18 cellular contexts compared by ENCODE assay signal in genomic region chr11:4643084-4643483, GRCh38. TPM values are rescaled to one million over a fixed set of nuclear protein-coding genes. Genes with fewer than 3 reads are reported as not detected.
DNase-seq lines count a peak whose midpoint lies in the region; ATAC-seq and TF ChIP-seq lines count a peak whose summit lies in the region.
"Had no signal": no experiment of that assay in that cellular context is flagged by ENCODE, and none has a peak within 500 bp of the region (broad histone marks: within the 10 kb centered on the region; RNA-seq: fewer than 3 reads in every experiment).

No MANE protein-coding gene starts in this region.

- peak overlapping the region; percentile 89 for H3K27ac ChIP-seq in left ventricle myocardium inferior (replicated peaks)
- peak overlapping the region in 3 of 4 donors; percentile 41 to 59 (median 56) for H3K27ac ChIP-seq in gastrocnemius medialis
- no peak overlapping the region for H3K27ac ChIP-seq in spleen

- DNase-seq in BE2C, result peak; percentile 9
- peak; percentile 11 for DNase-seq in adipocyte (ENCODE audit: low read depth)
- peak; percentile 43 for DNase-seq in left ventricle myocardium inferior
- no peak for DNase-seq in gastrocnemius medialis
- no peak for DNase-seq in spleen
- no peak for DNase-seq in stimulated activated CD4-positive, alpha-beta T cell treated with anti-CD3 and anti-CD28 coated beads, Interleukin-4, amount 100 ng/mL, for 1 hour
- no peak for DNase-seq in HAP-1 (ENCODE audit: low spot score in 2 of 2)
- DNase-seq: C1 segment of cervical spinal cord, DND-41, GF-D8, KBM-7, NCI-H1436 treated with DMSO at 0.1 percent for 48 hours, NCI-H2107, NCI-H2227 treated with DMSO at 0.1 percent for 48 hours, NCI-H524, SHP77 had no signal

- H3K9ac ChIP-seq in adipocyte (ENCODE audit: low read length), result no peak overlapping the region

- peak; percentile 27 to 51 for ATAC-seq in gastrocnemius medialis

- no peaks in the 10 kb centered on the region for H3K36me3 ChIP-seq in BE2C
- no peaks in the 10 kb centered on the region for H3K36me3 ChIP-seq in adipocyte (ENCODE audit: control insufficient read depth, insufficient read depth, low read length, severe bottlenecking)
- H3K36me3 ChIP-seq in left ventricle myocardium inferior, result no peaks in the 10 kb centered on the region
- no peaks in the 10 kb centered on the region for H3K36me3 ChIP-seq in gastrocnemius medialis
- H3K36me3 ChIP-seq in spleen, result no peaks in the 10 kb centered on the region
- H3K36me3 ChIP-seq in HAP-1 (replicated peaks), result no peaks in the 10 kb centered on the region

- no peaks in the 10 kb centered on the region for H3K27me3 ChIP-seq in BE2C
- H3K27me3 ChIP-seq in adipocyte (replicated peaks; ENCODE audit: control insufficient read depth, insufficient read depth, low read length), result peaks cover 34% of the 10 kb centered on the region
- H3K27me3 ChIP-seq in left ventricle myocardium inferior (ENCODE audit: low read depth), result no peaks in the 10 kb centered on the region
- no peaks in the 10 kb centered on the region for H3K27me3 ChIP-seq in gastrocnemius medialis
- H3K27me3 ChIP-seq in spleen (replicated peaks in 1 of 7), result peaks cover 0 to 17% (median 0%) of the 10 kb centered on the region in 7 donors
- no peaks in the 10 kb centered on the region for H3K27me3 ChIP-seq in HAP-1 (ENCODE audit: low read depth)

- no peak for TF ChIP-seq CTCF in BE2C (IDR thresholded peaks at IDR 0.05; ENCODE audit: low read depth, low read length)
- no peak for TF ChIP-seq CTCF in left ventricle myocardium inferior (IDR thresholded peaks at IDR 0.05; ENCODE audit: borderline replicate concordance)
- TF ChIP-seq CTCF in gastrocnemius medialis (IDR thresholded peaks at IDR 0.05 in 4 of 5, conservative IDR thresholded peaks at IDR 0.05 in 1 of 5), result no peak
- TF ChIP-seq CTCF in spleen (IDR thresholded peaks at IDR 0.05 in 8 of 11, conservative IDR thresholded peaks at IDR 0.05 in 3 of 11), result no peak

- intact Hi-C loops in left ventricle myocardium inferior (cut with micrococcal nuclease), result loop anchor here (10.0 kb wide), 1 partner anchor 52 kb away; the partner anchor contains the start of gene OR51E2
- intact Hi-C loops in gastrocnemius medialis (cut with DNase I; ENCODE audit: low total_unique reads), result no loop called here
- intact Hi-C loops in spleen (cut with DNase I; ENCODE audit: low total_unique reads), result loop anchor here (10.0 kb wide), 1 partner anchor 372 kb away; no protein-coding TSS in a partner anchor

- H3K4me3 ChIP-seq in BE2C (ENCODE audit: low read depth, low read length) (no peak overlapping the region), adipocyte (ENCODE audit: low read length) (no peak overlapping the region), left ventricle myocardium inferior (peak overlapping the region; percentile 62), gastrocnemius medialis (peak overlapping the region in 1 of 4 donors; percentile 44), spleen (no peak overlapping the region), HAP-1 (no peak overlapping the region)

- H3K9me3 ChIP-seq in BE2C, result no peaks in the 10 kb centered on the region
- H3K9me3 ChIP-seq in adipocyte (ENCODE audit: control insufficient read depth, low read length), result no peaks in the 10 kb centered on the region
- H3K9me3 ChIP-seq in left ventricle myocardium inferior (replicated peaks), result no peaks in the 10 kb centered on the region
- no peaks in the 10 kb centered on the region for H3K9me3 ChIP-seq in gastrocnemius medialis
- no peaks in the 10 kb centered on the region for H3K9me3 ChIP-seq in spleen
- no peaks in the 10 kb centered on the region for H3K9me3 ChIP-seq in HAP-1

- TF ChIP-seq POLR2A in gastrocnemius medialis (IDR thresholded peaks at IDR 0.05) (no peak), spleen (IDR thresholded peaks at IDR 0.05) (no peak)

- WGBS in spleen, 5 donors, result 26 to 66% (median 39%) methylated on average over 5 of the region's 5 CpGs

- in situ Hi-C loops in gastrocnemius medialis (cut with MboI; ENCODE audit: low sequenced_read_pairs in 4 of 4) (loop anchor here in 2 of 4 donors (25.0 kb wide), 3 partner anchors 344 to 1169 kb away; partner anchors contain the start of genes OR51L1 (in 1 of the 2) and OR52N2 (in 1 of the 2)), HAP-1 (cut with MboI; ENCODE audit: low sequenced_read_pairs) (loop anchor here (25.0 kb wide), 2 partner anchors 744 to 1169 kb away; partner anchors contain the start of genes OR51M1 and OR52N2)

- H3K4me1 ChIP-seq in BE2C, result no peaks in the 10 kb centered on the region
- peaks cover 6% of the 10 kb centered on the region for H3K4me1 ChIP-seq in adipocyte (ENCODE audit: control insufficient read depth, insufficient read depth, low read length)
- peaks cover 65% of the 10 kb centered on the region for H3K4me1 ChIP-seq in left ventricle myocardium inferior
- H3K4me1 ChIP-seq in gastrocnemius medialis, result peaks cover 15% of the 10 kb centered on the region in 2 donors
- H3K4me1 ChIP-seq in spleen, result no peaks in the 10 kb centered on the region
- H3K4me1 ChIP-seq in HAP-1, result no peaks in the 10 kb centered on the region

RNA-seq across cellular contexts. Expression of gene OR51E1, which starts 0.7 kb away (rescaled TPM):
- 1.2 TPM for polyA plus RNA-seq in BE2C (2012; ENCODE audit: insufficient read depth, insufficient read length, low read depth)
- total RNA-seq in left ventricle myocardium inferior (1.3 TPM), gastrocnemius medialis (1 to 10 TPM in 1 of 4 donors, under 1 TPM in 3; 0.12 to 1.2 (median 0.25) TPM), spleen (not detected)
- under 1 TPM; 0.04 to 0.18 (median 0.06) TPM for polyA plus RNA-seq in spleen
- total RNA-seq: H1, M059J had no signal
- polyA plus RNA-seq: H1 had no signal

RNA-seq across cellular contexts. Expression of gene OR51D1, which starts 5.8 kb away (rescaled TPM):
- not detected for polyA plus RNA-seq in BE2C (2012; ENCODE audit: insufficient read depth, insufficient read length, low read depth)
- total RNA-seq in left ventricle myocardium inferior (not detected), gastrocnemius medialis (not detected), spleen (not detected)
- not detected for polyA plus RNA-seq in spleen
- total RNA-seq: H1, M059J had no signal
- polyA plus RNA-seq: H1 had no signal

RNA-seq across cellular contexts. Expression of gene TRIM68, which starts 35.1 kb away (rescaled TPM):
- polyA plus RNA-seq in BE2C (2012; ENCODE audit: insufficient read depth, insufficient read length, low read depth), result 2.5 TPM
- total RNA-seq in left ventricle myocardium inferior, result 10.6 TPM
- 1 to 10 TPM; 5.8 to 6.3 (median 6.0) TPM for total RNA-seq in gastrocnemius medialis
- 10 to 100 TPM; 12.2 to 22.9 (median 19.5) TPM for total RNA-seq in spleen
- 1 to 10 TPM; 3.4 to 7.2 (median 4.0) TPM for polyA plus RNA-seq in spleen

RNA-seq across cellular contexts. Expression of gene OR52I1, which starts 49.2 kb away (rescaled TPM):
- polyA plus RNA-seq in BE2C (2012; ENCODE audit: insufficient read depth, insufficient read length, low read depth), result not detected
- total RNA-seq in left ventricle myocardium inferior (not detected), gastrocnemius medialis (not detected), spleen (not detected)
- not detected for polyA plus RNA-seq in spleen
- total RNA-seq: H1, M059J had no signal
- polyA plus RNA-seq: H1 had no signal

RNA-seq across cellular contexts. Expression of gene OR51E2, which starts 54.6 kb away (rescaled TPM):
- 0.23 TPM for polyA plus RNA-seq in BE2C (2012; ENCODE audit: insufficient read depth, insufficient read length, low read depth)
- total RNA-seq in left ventricle myocardium inferior, result not detected
- under 1 TPM in 1 of 4 donors, not detected in 3; 0.24 TPM for total RNA-seq in gastrocnemius medialis
- total RNA-seq in spleen, result not detected
- polyA plus RNA-seq in spleen, result under 1 TPM in 2 of 3 donors, not detected in 1; 0.05 to 0.09 TPM
- total RNA-seq: H1, M059J had no signal
- polyA plus RNA-seq: H1 had no signal

Comparison
In these comparisons a context has a peak if more than half of its experiments do, and no peak if none do; other contexts are left out.
1. DNase-seq: peak in BE2C (single experiment), adipocyte (single experiment) and left ventricle myocardium inferior (single experiment); none in gastrocnemius medialis (0 of 2), spleen (single experiment), stimulated activated CD4-positive, alpha-beta T cell treated with anti-CD3 and anti-CD28 coated beads, Interleukin-4, amount 100 ng/mL, for 1 hour (single experiment) and HAP-1 (0 of 2).
2. H3K27ac ChIP-seq: peak in left ventricle myocardium inferior (single experiment) and gastrocnemius medialis (3 of 4); none in spleen (0 of 8).